Comparison of ENCODE assay signal across 1 cellular context in the genomic region with DNA sequence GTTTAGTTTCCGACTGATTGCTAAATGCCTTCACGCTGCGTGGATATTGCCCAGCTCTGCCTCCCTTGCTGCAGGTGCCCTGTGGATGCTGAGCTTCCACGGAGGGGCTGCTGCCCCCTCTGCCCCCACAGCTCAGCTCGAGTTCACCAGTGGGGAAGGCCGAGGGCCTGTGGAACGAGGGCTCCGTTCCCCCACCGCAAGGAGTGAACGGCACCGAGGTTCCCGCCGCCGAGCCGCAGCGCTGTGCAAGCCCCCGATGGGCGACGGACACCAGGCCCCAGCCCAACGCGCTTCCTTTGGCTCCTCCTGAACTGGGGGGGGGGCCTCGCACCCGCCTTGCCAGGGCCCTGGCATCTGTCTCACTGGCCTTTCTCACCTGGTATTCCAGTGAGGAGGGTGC.
TF ChIP-seq lines count a peak whose summit lies in the region.

No MANE protein-coding gene starts in this region.

TF ChIP-seq in SK-N-SH treated with all-trans-retinoic acid at 6 μM for 48 hours, 23 proteins besides CTCF, POLR2A, EP300 and RAD21 (continued from another document):
- TF ChIP-seq, protein P1, sequence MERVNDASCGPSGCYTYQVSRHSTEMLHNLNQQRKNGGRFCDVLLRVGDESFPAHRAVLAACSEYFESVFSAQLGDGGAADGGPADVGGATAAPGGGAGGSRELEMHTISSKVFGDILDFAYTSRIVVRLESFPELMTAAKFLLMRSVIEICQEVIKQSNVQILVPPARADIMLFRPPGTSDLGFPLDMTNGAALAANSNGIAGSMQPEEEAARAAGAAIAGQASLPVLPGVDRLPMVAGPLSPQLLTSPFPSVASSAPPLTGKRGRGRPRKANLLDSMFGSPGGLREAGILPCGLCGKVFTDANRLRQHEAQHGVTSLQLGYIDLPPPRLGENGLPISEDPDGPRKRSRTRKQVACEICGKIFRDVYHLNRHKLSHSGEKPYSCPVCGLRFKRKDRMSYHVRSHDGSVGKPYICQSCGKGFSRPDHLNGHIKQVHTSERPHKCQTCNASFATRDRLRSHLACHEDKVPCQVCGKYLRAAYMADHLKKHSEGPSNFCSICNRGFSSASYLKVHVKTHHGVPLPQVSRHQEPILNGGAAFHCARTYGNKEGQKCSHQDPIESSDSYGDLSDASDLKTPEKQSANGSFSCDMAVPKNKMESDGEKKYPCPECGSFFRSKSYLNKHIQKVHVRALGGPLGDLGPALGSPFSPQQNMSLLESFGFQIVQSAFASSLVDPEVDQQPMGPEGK (CRISPR knock-in tag; IDR thresholded peaks at IDR 0.05; ENCODE audit: borderline replicate concordance), result no peak
- no peak for TF ChIP-seq CSDC2 (CRISPR knock-in tag; IDR thresholded peaks at IDR 0.05)
- TF ChIP-seq ZNF70 (CRISPR knock-in tag; IDR thresholded peaks at IDR 0.05), result no peak
- TF ChIP-seq ZNF8 (CRISPR knock-in tag; IDR thresholded peaks at IDR 0.05), result no peak
- TF ChIP-seq PPARA (CRISPR knock-in tag; IDR thresholded peaks at IDR 0.05; ENCODE audit: borderline replicate concordance), result no peak
- no peak for TF ChIP-seq CSRNP3 (CRISPR knock-in tag; IDR thresholded peaks at IDR 0.05)
- TF ChIP-seq ARNTL (CRISPR knock-in tag; IDR thresholded peaks at IDR 0.05; ENCODE audit: borderline replicate concordance, low read depth), result no peak
- no peak for TF ChIP-seq ESRRG (CRISPR knock-in tag; IDR thresholded peaks at IDR 0.05)
- no peak for TF ChIP-seq ZNF565 (CRISPR knock-in tag; conservative IDR thresholded peaks at IDR 0.05; ENCODE audit: low read depth)
- no peak for TF ChIP-seq ISL1 (CRISPR knock-in tag; IDR thresholded peaks at IDR 0.05)
- no peak for TF ChIP-seq RARB (CRISPR knock-in tag; IDR thresholded peaks at IDR 0.05)
- no peak for TF ChIP-seq OSR1 (CRISPR knock-in tag; IDR thresholded peaks at IDR 0.05)
- TF ChIP-seq, protein P2, sequence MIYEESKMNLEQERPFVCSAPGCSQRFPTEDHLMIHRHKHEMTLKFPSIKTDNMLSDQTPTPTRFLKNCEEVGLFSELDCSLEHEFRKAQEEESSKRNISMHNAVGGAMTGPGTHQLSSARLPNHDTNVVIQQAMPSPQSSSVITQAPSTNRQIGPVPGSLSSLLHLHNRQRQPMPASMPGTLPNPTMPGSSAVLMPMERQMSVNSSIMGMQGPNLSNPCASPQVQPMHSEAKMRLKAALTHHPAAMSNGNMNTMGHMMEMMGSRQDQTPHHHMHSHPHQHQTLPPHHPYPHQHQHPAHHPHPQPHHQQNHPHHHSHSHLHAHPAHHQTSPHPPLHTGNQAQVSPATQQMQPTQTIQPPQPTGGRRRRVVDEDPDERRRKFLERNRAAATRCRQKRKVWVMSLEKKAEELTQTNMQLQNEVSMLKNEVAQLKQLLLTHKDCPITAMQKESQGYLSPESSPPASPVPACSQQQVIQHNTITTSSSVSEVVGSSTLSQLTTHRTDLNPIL (CRISPR knock-in tag; IDR thresholded peaks at IDR 0.05; ENCODE audit: low read depth), result no peak
